In the genomic region with DNA sequence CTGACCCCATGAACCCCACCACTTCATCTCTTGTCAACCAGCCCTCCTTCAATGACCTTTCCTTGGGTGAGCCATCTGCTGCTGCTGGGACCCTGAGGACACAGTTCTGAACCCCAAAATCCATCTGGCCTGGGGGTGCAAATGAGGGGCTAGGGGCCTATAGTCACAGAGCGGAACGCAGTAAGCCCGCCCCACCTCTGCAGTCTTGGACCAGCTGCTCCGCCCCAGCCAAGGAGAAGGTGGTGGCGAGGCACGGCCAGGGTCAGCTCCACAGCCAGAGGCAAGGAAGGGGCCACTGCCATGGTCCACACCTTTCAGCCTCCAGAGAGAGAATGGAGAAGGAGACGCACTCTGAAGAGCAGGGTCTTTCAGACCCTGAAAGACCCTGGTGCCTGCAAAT, we compare ENCODE assay signal across 16 cellular contexts. TPM values are rescaled to one million over a fixed set of nuclear protein-coding genes. Genes with fewer than 3 reads are reported as not detected.
DNase-seq lines count a peak whose midpoint lies in the region; ATAC-seq and TF ChIP-seq lines count a peak whose summit lies in the region.
"Had no signal": no experiment of that assay in that cellular context is flagged by ENCODE, and none has a peak within 500 bp of the region (broad histone marks: within the 10 kb centered on the region; RNA-seq: fewer than 3 reads in every experiment).

No MANE protein-coding gene starts in this region.

- TF ChIP-seq CTCF in brain (conservative IDR thresholded peaks at IDR 0.05): no peak

- peaks cover 35% of the 10 kb centered on the region for H3K4me1 ChIP-seq in BLaER1

- ATAC-seq in activated CD8-positive, alpha-beta memory T cell treated with anti-CD3 and anti-CD28 coated beads, Interleukin-2, amount 10 ng/mL, durations not matched to agents 7 days and 5 days: no peak
- ATAC-seq in GM21619 (IDR thresholded peaks at IDR 0.05; ENCODE audit: unreplicated experiment): no peak
- ATAC-seq: GM23338 had no signal

- no peaks in the 10 kb centered on the region for H3K36me3 Mint-ChIP-seq in activated CD8-positive, alpha-beta memory T cell treated with anti-CD3 and anti-CD28 coated beads, Interleukin-2, amount 10 ng/mL, durations not matched to agents 7 days and 5 days
- no peaks in the 10 kb centered on the region for H3K36me3 Mint-ChIP-seq in brain

- no peak overlapping the region for H3K4me3 Mint-ChIP-seq in activated CD8-positive, alpha-beta memory T cell treated with anti-CD3 and anti-CD28 coated beads, Interleukin-2, amount 10 ng/mL, durations not matched to agents 7 days and 5 days
- peak overlapping the region in 1 of 5 experiments; percentile 58 for H3K4me3 Mint-ChIP-seq in brain
- H3K4me3 Mint-ChIP-seq: CD4-positive, alpha-beta T cell; GM23338 had no signal

- H3K9me3 ChIP-seq in BLaER1: peaks cover 4% of the 10 kb centered on the region

- no peak overlapping the region for H3K4me3 ChIP-seq in BLaER1
- H3K4me3 ChIP-seq: GM23338 had no signal

- peak overlapping the region; percentile 69 for H3K4me2 ChIP-seq in BLaER1
- H3K4me2 ChIP-seq: GM23338 had no signal

- CTCF ChIA-PET in activated CD8-positive, alpha-beta memory T cell treated with anti-CD3 and anti-CD28 coated beads, Interleukin-2, amount 10 ng/mL, durations not matched to agents 7 days and 5 days (lab: Charles Lee): no interaction called here

- H4K20me1 ChIP-seq in BLaER1: no peaks in the 10 kb centered on the region

- H3K27ac ChIP-seq in BLaER1 (no peak overlapping the region), substantia nigra (ENCODE audit: low read depth, low read length, poor library complexity, severe bottlenecking) (no peak overlapping the region)

- H3K27me3 Mint-ChIP-seq in activated CD8-positive, alpha-beta memory T cell treated with anti-CD3 and anti-CD28 coated beads, Interleukin-2, amount 10 ng/mL, durations not matched to agents 7 days and 5 days: peaks cover 15% of the 10 kb centered on the region
- peaks cover 7% of the 10 kb centered on the region for H3K27me3 Mint-ChIP-seq in brain

- peaks cover 9% of the 10 kb centered on the region for H3K27me3 ChIP-seq in BLaER1

- H3K36me3 ChIP-seq in BLaER1: no peaks in the 10 kb centered on the region

- no peak overlapping the region for H3K9ac ChIP-seq in BLaER1

- no peaks in the 10 kb centered on the region for H3K4me1 Mint-ChIP-seq in activated CD8-positive, alpha-beta memory T cell treated with anti-CD3 and anti-CD28 coated beads, Interleukin-2, amount 10 ng/mL, durations not matched to agents 7 days and 5 days
- peaks cover 71% of the 10 kb centered on the region for H3K4me1 Mint-ChIP-seq in brain

- intact Hi-C loops in posterior vena cava (cut with DNase I): no loop called here

- no peak overlapping the region for H3K27ac Mint-ChIP-seq in activated CD8-positive, alpha-beta memory T cell treated with anti-CD3 and anti-CD28 coated beads, Interleukin-2, amount 10 ng/mL, durations not matched to agents 7 days and 5 days
- H3K27ac Mint-ChIP-seq in brain: peak overlapping the region; percentile 40 to 89 (median 84)
- H3K27ac Mint-ChIP-seq: CD4-positive, alpha-beta T cell; GM23338 had no signal

- DNase-seq in activated CD8-positive, alpha-beta memory T cell treated with anti-CD3 and anti-CD28 coated beads, Interleukin-2, amount 50 U/mL, for 4 hours: peak; percentile 3
- no peak for DNase-seq in activated CD8-positive, alpha-beta memory T cell treated with anti-CD3 and anti-CD28 coated beads, Interleukin-2, amount 10 ng/mL, durations not matched to agents 7 days and 5 days
- peak; percentile 65 for DNase-seq in posterior vena cava (ENCODE audit: low spot score)
- DNase-seq in substantia nigra (lab: John Stamatoyannopoulos, UW): no peak
- no peak for DNase-seq in activated gamma-delta T cell (lab: John Stamatoyannopoulos, UW)
- DNase-seq: Calu3, IMR-90 had no signal

- H3K9me3 Mint-ChIP-seq in activated CD8-positive, alpha-beta memory T cell treated with anti-CD3 and anti-CD28 coated beads, Interleukin-2, amount 10 ng/mL, durations not matched to agents 7 days and 5 days (ENCODE audit: low read depth): no peaks in the 10 kb centered on the region
- peaks cover 0 to 3% (median 0%) of the 10 kb centered on the region in 5 experiments for H3K9me3 Mint-ChIP-seq in brain
- H3K9me3 Mint-ChIP-seq: CD4-positive, alpha-beta T cell; GM23338 had no signal

RNA-seq across cellular contexts. Expression of gene TMEM179, which starts 5.1 kb away (rescaled TPM):
- total RNA-seq in activated CD8-positive, alpha-beta memory T cell treated with anti-CD3 and anti-CD28 coated beads, Interleukin-2, amount 10 ng/mL, durations not matched to agents 7 days and 5 days: not detected
- 69.2 TPM for polyA plus RNA-seq in brain (ENCODE audit: insufficient read depth, low read depth, low replicate concordance)
- under 1 TPM in 1 of 2 donors, not detected in 1; 0.38 TPM for total RNA-seq in posterior vena cava
- total RNA-seq: A172; Calu3; CD4-positive, alpha-beta T cell; HT-29; IMR-90 had no signal
- polyA plus RNA-seq: IMR-90 had no signal

RNA-seq across cellular contexts. Expression of gene C14orf180, which starts 19.9 kb away (rescaled TPM):
- not detected for total RNA-seq in activated CD8-positive, alpha-beta memory T cell treated with anti-CD3 and anti-CD28 coated beads, Interleukin-2, amount 10 ng/mL, durations not matched to agents 7 days and 5 days
- not detected for polyA plus RNA-seq in brain (ENCODE audit: insufficient read depth, low read depth, low replicate concordance)
- total RNA-seq in posterior vena cava: 1 to 10 TPM; 1.4 to 5.9 TPM
- total RNA-seq: A172; Calu3; CD4-positive, alpha-beta T cell; Daoy; GM23338; H7; IMR-90 had no signal
- polyA plus RNA-seq: GM23338, IMR-90 had no signal

Comparison
In these comparisons a context has a peak if more than half of its experiments do, and no peak if none do; other contexts are left out.
1. DNase-seq: peak in activated CD8-positive, alpha-beta memory T cell treated with anti-CD3 and anti-CD28 coated beads, Interleukin-2, amount 50 U/mL, for 4 hours (single experiment) and posterior vena cava (single experiment); none in activated CD8-positive, alpha-beta memory T cell treated with anti-CD3 and anti-CD28 coated beads, Interleukin-2, amount 10 ng/mL, durations not matched to agents 7 days and 5 days (single experiment), substantia nigra (0 of 49) and activated gamma-delta T cell (single experiment).